8 cellular contexts compared by ENCODE assay signal in the genomic region with DNA sequence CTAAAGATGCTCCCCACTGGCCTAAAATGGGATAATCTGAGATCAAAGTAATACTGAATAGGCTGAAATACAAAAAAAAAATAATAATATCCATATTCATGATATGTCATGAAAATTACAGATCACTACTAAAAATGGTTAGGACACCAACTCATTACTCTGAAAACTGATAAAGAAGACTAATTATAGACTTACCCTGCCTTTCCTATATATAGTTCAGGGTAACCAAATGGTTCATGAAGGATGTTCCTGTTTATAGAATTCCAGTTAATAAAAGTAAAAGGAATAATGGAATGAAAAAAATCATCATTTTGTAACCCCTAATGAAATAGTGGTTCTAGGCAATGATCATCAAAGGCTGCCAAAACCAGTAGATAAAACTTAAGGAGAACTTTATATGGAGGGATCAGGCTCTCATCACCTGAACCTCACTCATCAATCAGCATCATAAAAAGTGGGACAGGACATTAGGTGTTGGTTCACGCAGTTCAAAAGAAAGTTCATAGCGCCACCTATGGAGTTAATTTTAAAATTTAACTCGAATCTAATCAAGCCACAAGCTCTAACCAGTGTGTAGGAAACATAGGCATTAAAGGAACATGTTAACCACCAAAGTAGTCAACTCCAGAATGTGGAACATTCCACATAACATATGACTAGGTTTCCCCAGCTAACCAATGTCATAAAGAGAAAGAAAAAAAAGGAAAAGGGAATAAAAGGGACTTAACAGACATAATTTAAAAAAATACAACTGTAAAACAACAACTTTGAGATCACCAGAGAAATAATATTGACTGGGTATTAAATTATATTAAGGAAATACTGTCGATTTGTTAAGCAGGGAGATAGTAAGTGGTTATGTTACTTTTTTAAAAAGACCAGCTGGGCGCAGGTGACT. TPM values are rescaled to one million over a fixed set of nuclear protein-coding genes. Genes with fewer than 3 reads are reported as not detected.
DNase-seq lines count a peak whose midpoint lies in the region; ATAC-seq and TF ChIP-seq lines count a peak whose summit lies in the region.

No MANE protein-coding gene starts in this region.

- POLR2A ChIA-PET in activated naive CD8-positive, alpha-beta T cell treated with anti-CD3 and anti-CD28 coated beads, Interleukin-2, amount 10 ng/mL, durations not matched to agents 7 days and 5 days (lab: Charles Lee) = no interaction called here

- DNase-seq in activated T-cell treated with anti-CD3 and anti-CD28 coated beads, Interleukin-2, amount 50 U/mL, for 72 hours = no peak
- DNase-seq in activated T-cell treated with anti-CD3 and anti-CD28 coated beads, Interleukin-2, amount 50 U/mL, for 48 hours = no peak
- DNase-seq in NB4 (ENCODE audit: low read depth) (peak; percentile 55), inferior parietal cortex (ENCODE audit: extremely low spot score) (peak; percentile 44), MG63 (no peak), omental fat pad (ENCODE audit: low spot score) (no peak), anterior cingulate cortex (lab: John Stamatoyannopoulos, UW) (no peak)
- DNase-seq in activated naive CD8-positive, alpha-beta T cell treated with anti-CD3 and anti-CD28 coated beads, Interleukin-2, amount 10 ng/mL, durations not matched to agents 7 days and 5 days = no peak

- H3K4me3 ChIP-seq in NB4 (ENCODE audit: low read depth, low read length) = no peak overlapping the region
- no peak overlapping the region for H3K4me3 ChIP-seq in MG63

- no peaks in the 10 kb centered on the region for H3K27me3 Mint-ChIP-seq in activated T-cell treated with anti-CD3 and anti-CD28 coated beads, Interleukin-2, amount 50 U/mL, for 72 hours (ENCODE audit: low read depth)
- H3K27me3 Mint-ChIP-seq in activated naive CD8-positive, alpha-beta T cell treated with anti-CD3 and anti-CD28 coated beads, Interleukin-2, amount 10 ng/mL, durations not matched to agents 7 days and 5 days = no peaks in the 10 kb centered on the region

- peaks cover 3 to 6% of the 10 kb centered on the region in 2 donors for H3K36me3 Mint-ChIP-seq in activated T-cell treated with anti-CD3 and anti-CD28 coated beads, Interleukin-2, amount 50 U/mL, for 72 hours (ENCODE audit: insufficient read depth in 2 of 2)
- peaks cover 10% of the 10 kb centered on the region for H3K36me3 Mint-ChIP-seq in activated naive CD8-positive, alpha-beta T cell treated with anti-CD3 and anti-CD28 coated beads, Interleukin-2, amount 10 ng/mL, durations not matched to agents 7 days and 5 days

- no peaks in the 10 kb centered on the region for H3K27me3 ChIP-seq in MG63

- H3K4me1 Mint-ChIP-seq in activated T-cell treated with anti-CD3 and anti-CD28 coated beads, Interleukin-2, amount 50 U/mL, for 72 hours (ENCODE audit: low read depth) = peaks cover 14% of the 10 kb centered on the region
- H3K4me1 Mint-ChIP-seq in activated naive CD8-positive, alpha-beta T cell treated with anti-CD3 and anti-CD28 coated beads, Interleukin-2, amount 10 ng/mL, durations not matched to agents 7 days and 5 days = peaks cover 10% of the 10 kb centered on the region

- H3K4me3 Mint-ChIP-seq in activated T-cell treated with anti-CD3 and anti-CD28 coated beads, Interleukin-2, amount 50 U/mL, for 72 hours = no peak overlapping the region
- no peak overlapping the region for H3K4me3 Mint-ChIP-seq in activated naive CD8-positive, alpha-beta T cell treated with anti-CD3 and anti-CD28 coated beads, Interleukin-2, amount 10 ng/mL, durations not matched to agents 7 days and 5 days

- no peaks in the 10 kb centered on the region for H3K9me3 ChIP-seq in MG63

- H3K9me3 Mint-ChIP-seq in activated T-cell treated with anti-CD3 and anti-CD28 coated beads, Interleukin-2, amount 50 U/mL, for 72 hours = no peaks in the 10 kb centered on the region
- H3K9me3 Mint-ChIP-seq in activated naive CD8-positive, alpha-beta T cell treated with anti-CD3 and anti-CD28 coated beads, Interleukin-2, amount 10 ng/mL, durations not matched to agents 7 days and 5 days = no peaks in the 10 kb centered on the region

- TF ChIP-seq CTCF in NB4 (IDR thresholded peaks at IDR 0.05; ENCODE audit: low read depth, low read length) = peak; percentile 20
- TF ChIP-seq CTCF in omental fat pad (IDR thresholded peaks at IDR 0.05) = no peak

- ATAC-seq in activated T-cell treated with anti-CD3 and anti-CD28 coated beads, Interleukin-2, amount 50 U/mL, for 72 hours (replicated peaks in 1 of 2) = peak; percentile 42 to 51
- peak; percentile 33 for ATAC-seq in activated naive CD8-positive, alpha-beta T cell treated with anti-CD3 and anti-CD28 coated beads, Interleukin-2, amount 10 ng/mL, durations not matched to agents 7 days and 5 days (ENCODE audit: low read depth)
- ATAC-seq in omental fat pad (ENCODE audit: low FRiP score) = no peak

- H3K36me3 ChIP-seq in MG63 = peaks cover 8% of the 10 kb centered on the region

- TF ChIP-seq POLR2A in NB4 (IDR thresholded peaks at IDR 0.05; ENCODE audit: extremely low read depth, insufficient read length) = no peak

- peak overlapping the region; percentile 72 for H3K27ac Mint-ChIP-seq in activated T-cell treated with anti-CD3 and anti-CD28 coated beads, Interleukin-2, amount 50 U/mL, for 72 hours
- H3K27ac Mint-ChIP-seq in activated naive CD8-positive, alpha-beta T cell treated with anti-CD3 and anti-CD28 coated beads, Interleukin-2, amount 10 ng/mL, durations not matched to agents 7 days and 5 days = no peak overlapping the region

RNA-seq across cellular contexts. Expression of a gene that starts 35.7 kb away (rescaled TPM):
- 10 to 100 TPM; 20.5 to 28.8 TPM for total RNA-seq in activated T-cell treated with anti-CD3 and anti-CD28 coated beads, Interleukin-2, amount 50 U/mL, for 72 hours
- total RNA-seq in activated naive CD8-positive, alpha-beta T cell treated with anti-CD3 and anti-CD28 coated beads, Interleukin-2, amount 10 ng/mL, durations not matched to agents 7 days and 5 days = 10 to 100 TPM; 47.3 to 51.2 TPM
- 65.9 and 77.0 TPM in 2 replicates for total RNA-seq in MG63 (2014; rRNA removed; shearing (Covaris generic); ENCODE audit: low replicate concordance)
- 10 to 100 TPM; 22.0 to 41.4 (median 37.8) TPM for total RNA-seq in omental fat pad

RNA-seq across cellular contexts. Expression of a gene that starts 49.3 kb away (rescaled TPM):
- 1 to 10 TPM in 1 of 2 donors, under 1 TPM in 1; 0.60 to 1.3 TPM for total RNA-seq in activated T-cell treated with anti-CD3 and anti-CD28 coated beads, Interleukin-2, amount 50 U/mL, for 72 hours
- 1 to 10 TPM; 2.1 to 2.8 TPM for total RNA-seq in activated naive CD8-positive, alpha-beta T cell treated with anti-CD3 and anti-CD28 coated beads, Interleukin-2, amount 10 ng/mL, durations not matched to agents 7 days and 5 days
- total RNA-seq in MG63 (2014; rRNA removed; shearing (Covaris generic); ENCODE audit: low replicate concordance) = not detected in 2 replicates
- total RNA-seq in omental fat pad = 1 to 10 TPM; 1.6 to 2.4 (median 2.2) TPM

Comparison
In these comparisons a context has a peak if more than half of its experiments do, and no peak if none do; other contexts are left out.
1. DNase-seq: peak in NB4 (single experiment) and inferior parietal cortex (single experiment); none in activated T-cell treated with anti-CD3 and anti-CD28 coated beads, Interleukin-2, amount 50 U/mL, for 72 hours (0 of 2), activated T-cell treated with anti-CD3 and anti-CD28 coated beads, Interleukin-2, amount 50 U/mL, for 48 hours (0 of 2), activated naive CD8-positive, alpha-beta T cell treated with anti-CD3 and anti-CD28 coated beads, Interleukin-2, amount 10 ng/mL, durations not matched to agents 7 days and 5 days (single experiment), MG63 (single experiment), omental fat pad (single experiment) and anterior cingulate cortex (0 of 58).